ENCODE assay signal across 8 cellular contexts in the genomic region with DNA sequence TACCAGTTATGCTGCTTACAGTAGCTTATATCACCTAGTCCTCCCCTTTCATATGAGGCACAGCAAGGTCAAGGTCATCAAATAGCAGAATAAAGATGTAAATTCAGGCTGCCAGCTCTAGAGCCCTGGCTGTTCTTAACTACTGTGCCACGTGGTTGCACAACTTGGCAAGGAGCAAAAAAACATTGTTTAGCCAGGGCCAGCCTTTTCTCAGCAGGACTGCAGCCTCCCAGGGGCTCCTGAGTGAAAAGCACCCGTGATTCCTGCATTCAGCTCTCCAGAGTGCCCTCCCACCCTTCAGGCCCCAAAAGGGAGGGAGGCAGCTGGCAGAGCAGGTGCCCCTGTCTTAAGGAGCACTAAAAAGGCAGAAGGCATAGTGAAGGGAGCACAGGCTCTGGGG.
DNase-seq lines count a peak whose midpoint lies in the region; ATAC-seq lines count a peak whose summit lies in the region.
"Had no signal": no experiment of that assay in that cellular context is flagged by ENCODE, and none has a peak within 500 bp of the region (broad histone marks: within the 10 kb centered on the region; RNA-seq: fewer than 3 reads in every experiment).

No MANE protein-coding gene starts in this region.

- peaks cover 17% of the 10 kb centered on the region for H3K4me1 ChIP-seq in stomach smooth muscle (ENCODE audit: control insufficient read depth, insufficient read depth, low read length)

- H3K9ac ChIP-seq in stomach smooth muscle (ENCODE audit: low read length in 2 of 2): no peak overlapping the region

- no peaks in the 10 kb centered on the region for H3K9me3 ChIP-seq in stomach smooth muscle (ENCODE audit: control insufficient read depth in 2 of 2, low read length in 2 of 2)

- H3K27ac ChIP-seq in stomach smooth muscle (ENCODE audit: low read length): peak overlapping the region; percentile 24

- DNase-seq in NCI-H146 (lab: John Stamatoyannopoulos, UW): peak; percentile 53
- peak in 48 of 58 donors; percentile 4 to 79 (median 41) for DNase-seq in anterior cingulate cortex (lab: John Stamatoyannopoulos, UW)
- DNase-seq in iPS-NIHi11 (ENCODE audit: low spot score): peak; percentile 47
- no peak for DNase-seq in NCI-H510A treated with DMSO at 0.1 percent for 48 hours (lab: John Stamatoyannopoulos, UW)
- DNase-seq in T-helper 2 cell: no peak
- DNase-seq: cortex of kidney had no signal

- no peaks in the 10 kb centered on the region for H3K36me3 ChIP-seq in stomach smooth muscle (ENCODE audit: control insufficient read depth in 2 of 2, insufficient read depth in 2 of 2, low read length in 2 of 2)

- no peaks in the 10 kb centered on the region for H3K27me3 ChIP-seq in stomach smooth muscle (ENCODE audit: control insufficient read depth in 1 of 2, insufficient read depth in 2 of 2, low read length in 2 of 2)

- no peak overlapping the region for H3K4me3 ChIP-seq in stomach smooth muscle (ENCODE audit: low read length in 2 of 2)

- no peak for ATAC-seq in GM21737 (IDR thresholded peaks at IDR 0.05; ENCODE audit: unreplicated experiment)

Comparison
In these comparisons a context has a peak if more than half of its experiments do, and no peak if none do; other contexts are left out.
1. DNase-seq: peak in NCI-H146 (single experiment), anterior cingulate cortex (48 of 58) and iPS-NIHi11 (single experiment); none in NCI-H510A treated with DMSO at 0.1 percent for 48 hours (single experiment) and T-helper 2 cell (0 of 5).